Comparison of ENCODE assay signal across 8 cellular contexts in the genomic region with DNA sequence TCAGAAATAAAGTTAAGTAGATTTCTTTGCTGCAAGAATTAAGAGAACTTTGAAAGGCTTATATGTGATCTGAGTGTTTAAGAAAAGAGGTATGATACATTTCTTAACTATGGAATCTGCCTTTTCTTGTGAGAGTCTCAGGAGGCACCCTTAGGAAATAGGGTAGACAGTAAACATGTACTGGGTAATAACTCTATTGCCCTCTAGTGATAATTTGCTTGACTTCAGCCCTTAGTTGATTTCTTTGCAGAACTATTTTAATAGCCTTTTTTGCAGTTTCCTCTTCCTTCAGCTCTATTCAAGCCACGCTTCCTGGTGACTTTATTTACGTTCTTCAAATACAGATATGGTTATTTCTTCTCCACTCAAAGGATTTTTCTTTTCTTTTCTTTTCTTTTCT. TPM values are rescaled to one million over a fixed set of nuclear protein-coding genes. Genes with fewer than 3 reads are reported as not detected.
DNase-seq lines count a peak whose midpoint lies in the region; ATAC-seq and TF ChIP-seq lines count a peak whose summit lies in the region.

No MANE protein-coding gene starts in this region.

- ATAC-seq in GM21737 (IDR thresholded peaks at IDR 0.05; ENCODE audit: unreplicated experiment), result no peak
- ATAC-seq in HG02885 (IDR thresholded peaks at IDR 0.05; ENCODE audit: poor library complexity, unreplicated experiment), result no peak

- DNase-seq in Ammon's horn (ENCODE audit: low spot score) (peak; percentile 67), adrenal gland (no peak), kidney glomerular epithelial cell (lab: John Stamatoyannopoulos, UW) (peak; percentile 76), immature natural killer cell (no peak)
- peak; percentile 7 for DNase-seq in Jurkat, Clone E6-1 (ENCODE audit: low read depth, low spot score)
- DNase-seq in stimulated activated CD4-positive, alpha-beta T cell treated with anti-CD3 and anti-CD28 coated beads, Interleukin-4, amount 100 ng/mL, for 4 hours, result no peak

- no peak overlapping the region for H3K4me3 ChIP-seq in Jurkat, Clone E6-1 (ENCODE audit: low read length)
- H3K4me3 ChIP-seq in adrenal gland, result no peak overlapping the region

- H3K27ac Mint-ChIP-seq in immature natural killer cell, result no peak overlapping the region

- H3K36me3 ChIP-seq in adrenal gland (replicated peaks in 1 of 2), result no peaks in the 10 kb centered on the region

- peak; percentile 39 to 73 (median 59) for TF ChIP-seq CTCF in adrenal gland (IDR thresholded peaks at IDR 0.05)

- TF ChIP-seq POLR2A in adrenal gland (IDR thresholded peaks at IDR 0.05), result no peak

- no peak overlapping the region for H3K4me3 Mint-ChIP-seq in immature natural killer cell

- H3K4me1 ChIP-seq in adrenal gland (replicated peaks in 1 of 2), result no peaks in the 10 kb centered on the region

- no peaks in the 10 kb centered on the region for H3K4me1 Mint-ChIP-seq in immature natural killer cell

- 25 to 31% (median 28%) methylated on average over 2 of the region's 2 CpGs for WGBS in adrenal gland, 4 donors

- H3K27ac ChIP-seq in adrenal gland, result no peak overlapping the region

- H3K36me3 Mint-ChIP-seq in immature natural killer cell, result no peaks in the 10 kb centered on the region

- peaks cover 4% of the 10 kb centered on the region for H3K27me3 ChIP-seq in adrenal gland

- no peaks in the 10 kb centered on the region for H3K9me3 Mint-ChIP-seq in immature natural killer cell

- intact Hi-C loops in adrenal gland (cut with DNase I), result loop anchor here (5.0 to 10.0 kb wide), 2 partner anchors 48 to 110 kb away; a partner anchor contains a TSS

- no peaks in the 10 kb centered on the region for H3K9me3 ChIP-seq in adrenal gland (replicated peaks in 1 of 3)

- peaks cover 0 to 5% (median 3%) of the 10 kb centered on the region in 3 donors for H3K27me3 Mint-ChIP-seq in immature natural killer cell (ENCODE audit: low read depth in 3 of 3)

RNA-seq across cellular contexts. Expression of a gene that starts 37.0 kb away (rescaled TPM):
- not detected for polyA plus RNA-seq in Jurkat, Clone E6-1 (2012; ENCODE audit: insufficient read depth, insufficient read length)
- total RNA-seq in adrenal gland, result under 1 TPM in 7 of 8 donors, not detected in 1; 0.11 to 0.61 (median 0.39) TPM
- polyA plus RNA-seq in adrenal gland, result 1 to 10 TPM in 2 of 3 donors, under 1 TPM in 1; 0.91 to 1.8 (median 1.3) TPM
- polyA plus RNA-seq in immature natural killer cell, result not detected

RNA-seq across cellular contexts. Expression of a gene that starts 49.1 kb away (rescaled TPM):
- polyA plus RNA-seq in Jurkat, Clone E6-1 (2012; ENCODE audit: insufficient read depth, insufficient read length), result 59.0 TPM
- 100 to 1,000 TPM in 2 of 8 donors, 10 to 100 TPM in 6; 56.0 to 140 (median 92.0) TPM for total RNA-seq in adrenal gland
- polyA plus RNA-seq in adrenal gland (100 to 1,000 TPM in 1 of 3 donors, 10 to 100 TPM in 2; 29.2 to 314 (median 31.6) TPM), immature natural killer cell (10 to 100 TPM; 18.4 to 55.4 (median 48.7) TPM)

Comparison
In these comparisons a context has a peak if more than half of its experiments do, and no peak if none do; other contexts are left out.
1. DNase-seq: peak in Ammon's horn (single experiment), Jurkat, Clone E6-1 (single experiment) and kidney glomerular epithelial cell (single experiment); none in adrenal gland (0 of 7), immature natural killer cell (0 of 3) and stimulated activated CD4-positive, alpha-beta T cell treated with anti-CD3 and anti-CD28 coated beads, Interleukin-4, amount 100 ng/mL, for 4 hours (0 of 2).